In the genomic region with DNA sequence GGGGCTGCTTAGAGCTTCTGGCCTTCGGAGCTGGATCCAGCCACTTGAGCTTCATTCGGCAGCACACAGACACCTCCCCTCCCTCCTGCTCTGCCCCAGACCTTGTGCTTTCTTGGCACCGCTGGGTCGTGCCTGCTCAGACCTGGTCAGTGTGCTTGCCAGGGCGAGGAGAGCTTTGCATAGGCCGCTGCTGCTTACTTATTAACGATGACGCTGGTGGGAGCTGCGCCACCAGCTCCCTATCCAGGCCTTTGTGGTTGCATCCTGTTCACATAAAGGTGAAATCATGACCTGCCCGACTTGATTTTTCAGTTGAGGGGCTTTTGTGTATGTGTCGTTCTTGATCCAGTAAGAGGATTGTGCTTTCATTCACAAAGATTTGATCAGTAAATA, we compare ENCODE assay signal across 7 cellular contexts.
A peak's percentile ranks its signal among the peaks of the same experiment; 100 is the strongest.
DNase-seq lines count a peak whose midpoint lies in the region; ATAC-seq, FAIRE-seq and TF ChIP-seq lines count a peak whose summit lies in the region.

No MANE protein-coding gene starts in this region.

- peak; percentile 65 for TF ChIP-seq POLR2A in GM18951 (IDR thresholded peaks at IDR 0.05; ENCODE audit: extremely low read depth, insufficient read depth, insufficient read length)
- no peak for TF ChIP-seq POLR2A in transverse colon (IDR thresholded peaks at IDR 0.05)

- H3K4me3 ChIP-seq in kidney (ENCODE audit: low read length in 2 of 2) (peak overlapping the region in 1 of 2 donors; percentile 23), transverse colon (no peak overlapping the region)

- H3K9me3 ChIP-seq in kidney (ENCODE audit: control insufficient read depth in 1 of 2, low read length in 2 of 2) = no peaks in the 10 kb centered on the region
- H3K9me3 ChIP-seq in transverse colon = no peaks in the 10 kb centered on the region

- intact Hi-C loops in kidney (cut with DNase I) = no loop called here
- intact Hi-C loops in transverse colon (cut with DNase I; ENCODE audit: low total_unique reads) = no loop called here

- TF ChIP-seq CTCF in kidney (IDR thresholded peaks at IDR 0.05; ENCODE audit: borderline replicate concordance, extremely low read depth, insufficient read depth) = no peak
- no peak for TF ChIP-seq CTCF in transverse colon (IDR thresholded peaks at IDR 0.05)

- no peaks in the 10 kb centered on the region for H3K27me3 ChIP-seq in transverse colon

- in situ Hi-C loops in GM18951 (cut with MboI; ENCODE audit: low sequenced_read_pairs, unreplicated experiment) (no loop called here), transverse colon (cut with MboI; ENCODE audit: low pct_ligation_motif_present in 1 of 4, low pct_unique_long_range_greater_than_20kb in 1 of 4, low sequenced_read_pairs in 3 of 4) (no loop called here)

- peaks cover 39 to 52% of the 10 kb centered on the region in 2 donors for H3K4me1 ChIP-seq in kidney (ENCODE audit: control insufficient read depth in 1 of 2, insufficient read depth in 1 of 2, low read depth in 1 of 2, low read length in 2 of 2)
- H3K4me1 ChIP-seq in transverse colon = peaks cover 0 to 21% (median 0%) of the 10 kb centered on the region in 4 donors

- TF ChIP-seq EP300 in transverse colon (IDR thresholded peaks at IDR 0.05; ENCODE audit: low read depth) = no peak

- peak overlapping the region; percentile 58 to 81 for H3K9ac ChIP-seq in kidney (ENCODE audit: low read length in 2 of 2)

- WGBS in transverse colon (ENCODE audit: low coverage in 1 of 2), 2 donors = 82 to 88% methylated on average over 1 to 11 of the region's 11 CpGs

- no peak for FAIRE-seq in kidney (lab: Jason Lieb, UNC)

- peaks cover 0 to 2% of the 10 kb centered on the region in 2 donors for H3K36me3 ChIP-seq in kidney (ENCODE audit: control insufficient read depth in 1 of 2, insufficient read depth in 2 of 2, low read length in 2 of 2)
- no peaks in the 10 kb centered on the region for H3K36me3 ChIP-seq in transverse colon

- DNase-seq in SW480 (ENCODE audit: low spot score) (peak; percentile 41), kidney (peak; percentile 93), transverse colon (peak; percentile 53)
- no peak for DNase-seq in activated CD4-positive, CD25-positive, alpha-beta regulatory T cell treated with anti-CD3 and anti-CD28 coated beads, Interleukin-2, amount 50 U/mL, for 72 hours
- no peak for DNase-seq in effector CD8-positive, alpha-beta T cell (lab: John Stamatoyannopoulos, UW)

- H3K27ac ChIP-seq in kidney (ENCODE audit: low read depth in 2 of 2, low read length in 2 of 2) (peak overlapping the region; percentile 94 to 96), transverse colon (peak overlapping the region; percentile 21 to 70 (median 48))

- ATAC-seq in HG03045 (IDR thresholded peaks at IDR 0.05; ENCODE audit: unreplicated experiment) = peak; percentile 42

Comparison
In these comparisons a context has a peak if more than half of its experiments do, and no peak if none do; other contexts are left out.
1. DNase-seq: peak in SW480 (single experiment), kidney (single experiment) and transverse colon (single experiment); none in activated CD4-positive, CD25-positive, alpha-beta regulatory T cell treated with anti-CD3 and anti-CD28 coated beads, Interleukin-2, amount 50 U/mL, for 72 hours (single experiment) and effector CD8-positive, alpha-beta T cell (single experiment).